8 cellular contexts compared by ENCODE assay signal in the genomic region with DNA sequence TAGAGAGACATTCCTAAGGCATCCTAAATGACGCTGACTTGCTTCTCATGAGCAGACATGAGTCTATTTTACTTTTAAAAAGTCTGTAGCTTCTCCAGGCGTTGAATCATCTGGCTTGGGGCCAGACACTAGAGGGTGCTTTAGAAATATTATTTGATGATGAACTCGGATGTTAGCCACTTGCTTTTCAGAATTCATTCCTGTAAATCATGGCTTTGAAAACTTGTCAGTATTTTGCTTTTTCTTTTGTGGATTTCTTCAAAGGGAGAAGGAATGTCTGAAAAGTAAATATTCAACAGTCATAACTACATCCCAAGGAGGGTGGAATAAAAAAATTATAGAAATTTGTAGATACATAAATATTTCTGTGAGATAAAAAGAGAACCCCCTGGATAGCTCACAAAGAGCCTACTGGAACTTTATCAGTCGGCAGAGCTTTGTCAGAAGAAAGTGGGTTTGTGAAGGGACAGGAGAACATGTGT.
DNase-seq lines count a peak whose midpoint lies in the region; ATAC-seq and TF ChIP-seq lines count a peak whose summit lies in the region.
"Had no signal": no experiment of that assay in that cellular context is flagged by ENCODE, and none has a peak within 500 bp of the region (broad histone marks: within the 10 kb centered on the region; RNA-seq: fewer than 3 reads in every experiment).

No MANE protein-coding gene starts in this region.

- DNase-seq in Karpas-422 (peak; percentile 48), SW480 (ENCODE audit: low spot score) (peak; percentile 18), right cardiac atrium (peak; percentile 68 to 89 (median 81)), thoracic aorta (ENCODE audit: low spot score) (peak; percentile 63)
- DNase-seq in stimulated activated CD4-positive, alpha-beta T cell treated with anti-CD3 and anti-CD28 coated beads, Interleukin-1b, Interleukin-23, amount 100 ng/mL, for 48 hours = no peak
- DNase-seq in CD8-positive, alpha-beta memory T cell = no peak

- intact Hi-C loops in right cardiac atrium (cut with DNase I) = loop anchor here in 1 of 4 donors (10.0 kb wide), 1 partner anchor 367 kb away; a partner anchor contains a TSS

- H2AFZ ChIP-seq in Karpas-422 (ENCODE audit: low read length) = no peak overlapping the region

- CTCF ChIA-PET in CD8-positive, alpha-beta memory T cell (lab: Charles Lee) = no interaction called here

- no peak for TF ChIP-seq CTCF in thoracic aorta (IDR thresholded peaks at IDR 0.05)

- no peaks in the 10 kb centered on the region for H3K79me2 ChIP-seq in Karpas-422 (ENCODE audit: low read length)

- H3K9ac ChIP-seq in Karpas-422 (ENCODE audit: low read length) = no peak overlapping the region

- H3K27me3 ChIP-seq in Karpas-422 (ENCODE audit: low read length) (no peaks in the 10 kb centered on the region), right cardiac atrium (ENCODE audit: control insufficient read depth, insufficient read depth) (no peaks in the 10 kb centered on the region), thoracic aorta (replicated peaks; ENCODE audit: insufficient read depth) (no peaks in the 10 kb centered on the region)
- no peaks in the 10 kb centered on the region for H3K27me3 ChIP-seq in CD8-positive, alpha-beta memory T cell (ENCODE audit: insufficient read depth, low read length, poor library complexity, severe bottlenecking)

- POLR2A ChIA-PET in CD8-positive, alpha-beta memory T cell (lab: Charles Lee) = no interaction called here

- no peaks in the 10 kb centered on the region for H3K9me3 ChIP-seq in Karpas-422 (ENCODE audit: low read length)
- no peaks in the 10 kb centered on the region for H3K9me3 ChIP-seq in right cardiac atrium (ENCODE audit: control insufficient read depth, low read length)
- H3K9me3 ChIP-seq in thoracic aorta = no peaks in the 10 kb centered on the region
- no peaks in the 10 kb centered on the region for H3K9me3 ChIP-seq in CD8-positive, alpha-beta memory T cell (ENCODE audit: low read length)

- H3K27me3 Mint-ChIP-seq in CD8-positive, alpha-beta memory T cell = no peaks in the 10 kb centered on the region
- H3K27me3 Mint-ChIP-seq: IgD-negative memory B cell had no signal

- H3K27ac ChIP-seq in Karpas-422 (ENCODE audit: low read length) = no peak overlapping the region
- H3K27ac ChIP-seq in right cardiac atrium (ENCODE audit: low read length) = no peak overlapping the region
- no peak overlapping the region for H3K27ac ChIP-seq in thoracic aorta
- no peak overlapping the region for H3K27ac ChIP-seq in CD8-positive, alpha-beta memory T cell (ENCODE audit: low read depth, low read length)

- no peak overlapping the region for H3K4me3 Mint-ChIP-seq in CD8-positive, alpha-beta memory T cell
- H3K4me3 Mint-ChIP-seq: IgD-negative memory B cell had no signal

- no peaks in the 10 kb centered on the region for H3K4me1 Mint-ChIP-seq in CD8-positive, alpha-beta memory T cell
- H3K4me1 Mint-ChIP-seq: IgD-negative memory B cell had no signal

- no peaks in the 10 kb centered on the region for H3K36me3 ChIP-seq in Karpas-422 (ENCODE audit: insufficient read depth, low read length)
- H3K36me3 ChIP-seq in thoracic aorta = no peaks in the 10 kb centered on the region
- H3K36me3 ChIP-seq in CD8-positive, alpha-beta memory T cell (ENCODE audit: insufficient read depth, low read length) = no peaks in the 10 kb centered on the region

- peaks cover 0 to 12% (median 0%) of the 10 kb centered on the region in 3 donors for H3K36me3 Mint-ChIP-seq in CD8-positive, alpha-beta memory T cell
- H3K36me3 Mint-ChIP-seq: IgD-negative memory B cell had no signal

- ATAC-seq in right cardiac atrium (no peak), thoracic aorta (ENCODE audit: insufficient number of reproducible peaks, low FRiP score, low read depth) (no peak), GM19397 (IDR thresholded peaks at IDR 0.05; ENCODE audit: unreplicated experiment) (no peak)

- no peaks in the 10 kb centered on the region for H3K4me1 ChIP-seq in Karpas-422 (ENCODE audit: low read length)
- peaks cover 4% of the 10 kb centered on the region for H3K4me1 ChIP-seq in right cardiac atrium (ENCODE audit: control insufficient read depth, insufficient read depth, low read length)
- H3K4me1 ChIP-seq in thoracic aorta (ENCODE audit: control insufficient read depth in 1 of 2, low read depth in 2 of 2) = peaks cover 21 to 40% of the 10 kb centered on the region in 2 donors
- no peaks in the 10 kb centered on the region for H3K4me1 ChIP-seq in CD8-positive, alpha-beta memory T cell (ENCODE audit: insufficient read depth, low read length)

- no peaks in the 10 kb centered on the region for H3K9me2 ChIP-seq in Karpas-422 (replicated peaks; ENCODE audit: insufficient read depth, low read length)

- no peak overlapping the region for H3K27ac Mint-ChIP-seq in CD8-positive, alpha-beta memory T cell
- H3K27ac Mint-ChIP-seq: IgD-negative memory B cell had no signal

- no peaks in the 10 kb centered on the region for H4K20me1 ChIP-seq in Karpas-422 (ENCODE audit: insufficient read depth, low read depth, low read length)

- peaks cover 0 to 2% (median 0%) of the 10 kb centered on the region in 5 donors for H3K9me3 Mint-ChIP-seq in CD8-positive, alpha-beta memory T cell
- H3K9me3 Mint-ChIP-seq: IgD-negative memory B cell had no signal

- no peak overlapping the region for H3K4me3 ChIP-seq in Karpas-422 (ENCODE audit: low read length)
- no peak overlapping the region for H3K4me3 ChIP-seq in right cardiac atrium (ENCODE audit: low read length)
- no peak overlapping the region for H3K4me3 ChIP-seq in thoracic aorta
- no peak overlapping the region for H3K4me3 ChIP-seq in CD8-positive, alpha-beta memory T cell (ENCODE audit: low read length)

- H3K4me2 ChIP-seq in Karpas-422 (ENCODE audit: low read depth, low read length, poor library complexity, severe bottlenecking) = no peak overlapping the region

- 15% methylated on average over 4 of the region's 4 CpGs for WGBS in right cardiac atrium

Comparison
In these comparisons a context has a peak if more than half of its experiments do, and no peak if none do; other contexts are left out.
1. DNase-seq: peak in Karpas-422 (single experiment), SW480 (single experiment), right cardiac atrium (3 of 3) and thoracic aorta (single experiment); none in stimulated activated CD4-positive, alpha-beta T cell treated with anti-CD3 and anti-CD28 coated beads, Interleukin-1b, Interleukin-23, amount 100 ng/mL, for 48 hours (single experiment) and CD8-positive, alpha-beta memory T cell (0 of 5).